Comparison of ENCODE assay signal across 8 cellular contexts in genomic region chr1:200258447-200259375, GRCh38.
A peak's percentile ranks its signal among the peaks of the same experiment; 100 is the strongest.
DNase-seq lines count a peak whose midpoint lies in the region; ATAC-seq, FAIRE-seq and TF ChIP-seq lines count a peak whose summit lies in the region.

No MANE protein-coding gene starts in this region.

- H3K4me2 ChIP-seq in astrocyte (ENCODE audit: low read length) = no peak overlapping the region

- H3K9ac ChIP-seq in astrocyte (ENCODE audit: low read length) = no peak overlapping the region

- no peaks in the 10 kb centered on the region for H3K9me3 Mint-ChIP-seq in astrocyte (ENCODE audit: unreplicated experiment)

- intact Hi-C loops in mucosa of descending colon (cut with DNase I, micrococcal nuclease) = no loop called here

- no peak overlapping the region for H2AFZ ChIP-seq in astrocyte (ENCODE audit: low read depth, low read length)

- H3K4me3 ChIP-seq in AG09309 (ENCODE audit: control insufficient read depth, low read depth, low read length) (no peak overlapping the region), astrocyte (ENCODE audit: insufficient read depth, low read depth, low read length) (no peak overlapping the region), mucosa of descending colon (no peak overlapping the region)
- H3K4me3 ChIP-seq in Jurkat, Clone E6-1 (ENCODE audit: low read length) = no peak overlapping the region

- FAIRE-seq in astrocyte (lab: Jason Lieb, UNC) = peak; percentile 45

- H3K4me3 Mint-ChIP-seq in astrocyte (ENCODE audit: unreplicated experiment) = no peak overlapping the region

- H4K20me1 ChIP-seq in astrocyte (ENCODE audit: insufficient read depth, low read length) = no peaks in the 10 kb centered on the region

- H3K4me1 ChIP-seq in astrocyte (ENCODE audit: insufficient read depth, low read length) (no peaks in the 10 kb centered on the region), mucosa of descending colon (ENCODE audit: low read depth) (no peaks in the 10 kb centered on the region)

- TF ChIP-seq CTCF in AG09309 (IDR thresholded peaks at IDR 0.05; ENCODE audit: control insufficient read depth, insufficient read depth, low read depth, low read length, missing control alignments) (peak; percentile 57), astrocyte (IDR thresholded peaks at IDR 0.05; ENCODE audit: insufficient read depth, low read depth, low read length) (peak; percentile 51), mucosa of descending colon (IDR thresholded peaks at IDR 0.05) (no peak)

- H3K4me1 Mint-ChIP-seq in astrocyte (ENCODE audit: low read depth, unreplicated experiment) = no peaks in the 10 kb centered on the region

- peak; percentile 54 for ATAC-seq in GM18502 (IDR thresholded peaks at IDR 0.05; ENCODE audit: poor library complexity, unreplicated experiment)
- ATAC-seq in mucosa of descending colon = peak; percentile 42

- DNase-seq in AG09309 (ENCODE audit: low read depth) (no peak), astrocyte (ENCODE audit: low read depth) (no peak), mucosa of descending colon (no peak), NCI-H2029 (lab: John Stamatoyannopoulos, UW) (no peak), H4 (ENCODE audit: low spot score) (no peak), G401 (ENCODE audit: low spot score) (no peak)
- DNase-seq in Jurkat, Clone E6-1 (ENCODE audit: low read depth, low spot score) = peak; percentile 32

- H3K36me3 Mint-ChIP-seq in astrocyte (ENCODE audit: low read depth, unreplicated experiment) = no peaks in the 10 kb centered on the region

- H3K27me3 Mint-ChIP-seq in astrocyte (ENCODE audit: low read depth, unreplicated experiment) = no peaks in the 10 kb centered on the region

- in situ Hi-C loops in G401 (cut with HindIII; ENCODE audit: low sequenced_read_pairs) = no loop called here

- H3K27ac Mint-ChIP-seq in astrocyte (ENCODE audit: unreplicated experiment) = no peak overlapping the region

- H3K9me3 ChIP-seq in astrocyte (ENCODE audit: insufficient read depth, low read depth, low read length) (no peaks in the 10 kb centered on the region), mucosa of descending colon (no peaks in the 10 kb centered on the region)

- no peaks in the 10 kb centered on the region for H3K79me2 ChIP-seq in astrocyte (ENCODE audit: insufficient read depth, low read length)

- no peaks in the 10 kb centered on the region for H3K27me3 ChIP-seq in astrocyte (ENCODE audit: insufficient read depth, low read length)

- H3K36me3 ChIP-seq in astrocyte (ENCODE audit: insufficient read depth, low read length) (no peaks in the 10 kb centered on the region), mucosa of descending colon (ENCODE audit: low read depth) (no peaks in the 10 kb centered on the region)

- no peak overlapping the region for H3K27ac ChIP-seq in astrocyte (ENCODE audit: low read depth, low read length)
